1 cellular context compared by ENCODE assay signal in the genomic region with DNA sequence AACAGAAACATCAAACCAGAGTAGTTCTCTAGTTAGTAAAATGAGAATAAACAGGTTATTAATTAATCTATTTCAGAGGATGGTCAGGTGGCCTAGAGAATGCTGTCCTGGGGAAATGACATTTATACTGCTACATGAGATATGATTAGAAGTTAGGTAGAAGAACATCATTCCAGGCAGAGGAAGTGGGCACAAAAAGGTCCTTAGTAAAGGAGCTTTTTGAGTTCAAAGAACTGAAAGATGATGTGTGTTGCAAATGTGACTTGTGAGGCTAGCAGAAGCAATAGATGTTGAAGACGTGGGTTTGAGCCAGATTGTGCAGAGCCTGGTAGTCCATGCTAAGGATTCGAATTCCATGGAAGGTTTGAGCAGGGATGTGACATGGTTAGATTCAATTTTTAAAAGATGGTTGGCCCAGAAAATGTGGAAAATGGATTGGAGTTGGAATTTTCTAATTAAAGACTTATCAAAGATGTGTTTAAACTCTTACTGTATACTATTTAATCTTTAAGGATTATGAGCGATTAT.
TF ChIP-seq lines count a peak whose summit lies in the region.

No MANE protein-coding gene starts in this region.

TF ChIP-seq in GM12878, 131 proteins besides CTCF, POLR2A, EP300 and RAD21:
- TF ChIP-seq STAT3 (IDR thresholded peaks at IDR 0.05; ENCODE audit: low read depth, low read length): no peak
- TF ChIP-seq, protein P1, sequence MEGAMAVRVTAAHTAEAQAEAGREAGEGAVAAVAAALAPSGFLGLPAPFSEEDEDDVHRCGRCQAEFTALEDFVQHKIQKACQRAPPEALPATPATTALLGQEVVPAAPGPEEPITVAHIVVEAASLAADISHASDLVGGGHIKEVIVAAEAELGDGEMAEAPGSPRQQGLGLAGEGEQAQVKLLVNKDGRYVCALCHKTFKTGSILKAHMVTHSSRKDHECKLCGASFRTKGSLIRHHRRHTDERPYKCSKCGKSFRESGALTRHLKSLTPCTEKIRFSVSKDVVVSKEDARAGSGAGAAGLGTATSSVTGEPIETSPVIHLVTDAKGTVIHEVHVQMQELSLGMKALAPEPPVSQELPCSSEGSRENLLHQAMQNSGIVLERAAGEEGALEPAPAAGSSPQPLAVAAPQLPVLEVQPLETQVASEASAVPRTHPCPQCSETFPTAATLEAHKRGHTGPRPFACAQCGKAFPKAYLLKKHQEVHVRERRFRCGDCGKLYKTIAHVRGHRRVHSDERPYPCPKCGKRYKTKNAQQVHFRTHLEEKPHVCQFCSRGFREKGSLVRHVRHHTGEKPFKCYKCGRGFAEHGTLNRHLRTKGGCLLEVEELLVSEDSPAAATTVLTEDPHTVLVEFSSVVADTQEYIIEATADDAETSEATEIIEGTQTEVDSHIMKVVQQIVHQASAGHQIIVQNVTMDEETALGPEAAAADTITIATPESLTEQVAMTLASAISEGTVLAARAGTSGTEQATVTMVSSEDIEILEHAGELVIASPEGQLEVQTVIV (IDR thresholded peaks at IDR 0.05; ENCODE audit: borderline replicate concordance, partially characterized antibody): no peak
- no peak for TF ChIP-seq HDAC6 (IDR thresholded peaks at IDR 0.05; ENCODE audit: unreplicated experiment)
- 0 out of 4 replicates have a peak, but pooled peaks of 1 of the 2 experiments have one; percentile 12 for TF ChIP-seq IKZF2 (IDR thresholded peaks at IDR 0.05)
- no peak for TF ChIP-seq NR2C2 (IDR thresholded peaks at IDR 0.05; ENCODE audit: borderline replicate concordance, control insufficient read depth, insufficient read length, low read depth)
- TF ChIP-seq SPI1 (IDR thresholded peaks at IDR 0.05; ENCODE audit: borderline replicate concordance, insufficient read depth, low read depth, low read length): no peak; the same call in 1 of the 2 replicates
